Comparison of ENCODE assay signal across 14 cellular contexts in the genomic region with DNA sequence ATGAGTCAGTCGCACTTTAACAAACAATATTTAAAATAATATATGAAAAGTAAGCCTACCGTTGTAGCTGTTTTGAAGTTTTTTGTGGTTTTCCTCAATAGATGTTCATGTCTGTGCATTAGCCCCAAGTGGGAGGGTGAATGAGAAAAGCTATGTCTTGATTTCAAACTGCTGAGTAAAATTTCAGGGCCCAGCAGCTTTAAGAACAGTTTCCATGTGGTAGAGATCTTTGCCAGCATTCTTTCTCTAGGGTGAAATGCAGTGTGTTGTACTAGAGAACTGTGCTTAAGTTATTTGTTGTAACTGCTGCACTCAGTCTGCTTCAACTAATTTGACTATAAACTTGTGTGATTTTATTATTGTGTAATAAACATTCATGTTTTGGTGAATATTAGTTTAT. TPM values are rescaled to one million over a fixed set of nuclear protein-coding genes. Genes with fewer than 3 reads are reported as not detected.
DNase-seq lines count a peak whose midpoint lies in the region; TF ChIP-seq lines count a peak whose summit lies in the region.
"Had no signal": no experiment of that assay in that cellular context is flagged by ENCODE, and none has a peak within 500 bp of the region (broad histone marks: within the 10 kb centered on the region; RNA-seq: fewer than 3 reads in every experiment).

A gene with protein sequence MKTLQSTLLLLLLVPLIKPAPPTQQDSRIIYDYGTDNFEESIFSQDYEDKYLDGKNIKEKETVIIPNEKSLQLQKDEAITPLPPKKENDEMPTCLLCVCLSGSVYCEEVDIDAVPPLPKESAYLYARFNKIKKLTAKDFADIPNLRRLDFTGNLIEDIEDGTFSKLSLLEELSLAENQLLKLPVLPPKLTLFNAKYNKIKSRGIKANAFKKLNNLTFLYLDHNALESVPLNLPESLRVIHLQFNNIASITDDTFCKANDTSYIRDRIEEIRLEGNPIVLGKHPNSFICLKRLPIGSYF (minus strand): TSS at position 142 of the 400 bp plus-strand sequence. CDS start 1,171 bp downstream, outside the sequence.

- no peak within 1 kb of the TSS for H3K4ac ChIP-seq in neuronal stem cell (ENCODE audit: low read length)

- H3K9ac ChIP-seq in neuronal stem cell (ENCODE audit: low read depth, low read length, poor library complexity): no peak within 1 kb of the TSS

- H3K4me3 ChIP-seq in neuronal stem cell (ENCODE audit: low read length in 2 of 2) (no peak within 1 kb of the TSS), uterus (peak within 1 kb of the TSS in 1 of 2 donors; percentile 17)
- H3K4me3 ChIP-seq: SJSA1 had no signal

- H3K79me1 ChIP-seq in neuronal stem cell (ENCODE audit: low read depth, low read length): no peaks in the 10 kb centered on the region

- H2BK120ac ChIP-seq in neuronal stem cell (ENCODE audit: low read depth, low read length): no peak within 1 kb of the TSS

- CTCF ChIA-PET in Calu3 (lab: Charles Lee): no interaction called here

- H2BK15ac ChIP-seq in neuronal stem cell (ENCODE audit: low read length): no peak within 1 kb of the TSS

- H2BK5ac ChIP-seq in neuronal stem cell (ENCODE audit: low read length): no peak within 1 kb of the TSS

- no peaks in the 10 kb centered on the region for H3K27me3 ChIP-seq in neuronal stem cell (ENCODE audit: control insufficient read depth in 3 of 3, insufficient read depth in 3 of 3, low read depth in 1 of 3, low read length in 3 of 3)
- no peaks in the 10 kb centered on the region for H3K27me3 ChIP-seq in uterus
- H3K27me3 ChIP-seq: SJSA1 had no signal

- no peaks in the 10 kb centered on the region for H3K4me1 Mint-ChIP-seq in Calu3 (ENCODE audit: low read depth, unreplicated experiment)

- H3K27me3 Mint-ChIP-seq in Calu3 (ENCODE audit: unreplicated experiment): no peaks in the 10 kb centered on the region
- H3K27me3 Mint-ChIP-seq: stimulated activated naive CD8-positive, alpha-beta T cell treated with anti-CD3 and anti-CD28 coated beads, Interleukin-15, amount 100 ng/mL, for 72 hours had no signal

- H3K4me1 ChIP-seq in neuronal stem cell (ENCODE audit: control insufficient read depth in 2 of 2, insufficient read depth in 1 of 2, low read depth in 1 of 2, low read length in 2 of 2) (peaks cover 0 to 6% of the 10 kb centered on the region in 2 donors), uterus (no peaks in the 10 kb centered on the region)
- H3K4me1 ChIP-seq: SJSA1 had no signal

- H2AFZ ChIP-seq in neuronal stem cell (ENCODE audit: low read length): peak within 1 kb of the TSS; percentile 21

- H4K8ac ChIP-seq in neuronal stem cell (ENCODE audit: low read depth, low read length): no peak within 1 kb of the TSS

- H3K27ac Mint-ChIP-seq in Calu3 (ENCODE audit: unreplicated experiment): no peak within 1 kb of the TSS

- no peak for TF ChIP-seq CTCF in uterus (IDR thresholded peaks at IDR 0.05)
- TF ChIP-seq CTCF in Calu3 (IDR thresholded peaks at IDR 0.05; ENCODE audit: unreplicated experiment): no peak

- no peak within 1 kb of the TSS for H2AK5ac ChIP-seq in neuronal stem cell (ENCODE audit: low read depth, low read length)

- H3K36me3 ChIP-seq in neuronal stem cell (replicated peaks in 1 of 2; ENCODE audit: control insufficient read depth in 2 of 2, insufficient read depth in 2 of 2, low read length in 2 of 2): no peaks in the 10 kb centered on the region
- no peaks in the 10 kb centered on the region for H3K36me3 ChIP-seq in uterus
- H3K36me3 ChIP-seq: SJSA1 had no signal

- intact Hi-C loops in uterus (cut with DNase I; ENCODE audit: low total_unique reads) (no loop called here), Calu3 (cut with micrococcal nuclease; ENCODE audit: unreplicated experiment) (no loop called here)

- H3K23ac ChIP-seq in neuronal stem cell (ENCODE audit: low read depth, low read length, poor library complexity): no peak within 1 kb of the TSS

- BruUV-seq in Calu3 (replicated peaks; lab: Mats Ljungman, UMichigan): no TSS peak

- no CpG with 5 or more reads among the region's 2 CpGs for WGBS in neuronal stem cell (ENCODE audit: extremely low coverage in 2 of 2, insufficient read length in 2 of 2, insufficient replicate concordance in 1 of 2), 2 donors

- H4K91ac ChIP-seq in neuronal stem cell (ENCODE audit: low read depth, low read length, poor library complexity): no peak within 1 kb of the TSS

- H2BK12ac ChIP-seq in neuronal stem cell (ENCODE audit: low read length): no peak within 1 kb of the TSS

- H3K9me3 ChIP-seq in neuronal stem cell (replicated peaks in 1 of 2; ENCODE audit: control insufficient read depth in 2 of 2, insufficient read depth in 1 of 2, low read depth in 1 of 2, low read length in 2 of 2) (no peaks in the 10 kb centered on the region), uterus (no peaks in the 10 kb centered on the region)
- H3K9me3 ChIP-seq: SJSA1 had no signal

- H3K4me2 ChIP-seq in neuronal stem cell (ENCODE audit: insufficient read depth, low read length, poor library complexity, severe bottlenecking): no peak within 1 kb of the TSS

- H3K27ac ChIP-seq in neuronal stem cell (replicated peaks; ENCODE audit: low read length): no peak within 1 kb of the TSS
- H3K27ac ChIP-seq in uterus: peak within 1 kb of the TSS; percentile 74 to 87
- H3K27ac ChIP-seq: 22Rv1, SJSA1, VCaP had no signal

- no peak for TF ChIP-seq POLR2A in uterus (IDR thresholded peaks at IDR 0.05)

- H3K14ac ChIP-seq in neuronal stem cell (ENCODE audit: low read length): no peak within 1 kb of the TSS

- H3K18ac ChIP-seq in neuronal stem cell (ENCODE audit: low read length): no peak within 1 kb of the TSS

- no peaks in the 10 kb centered on the region for H3K9me3 Mint-ChIP-seq in Calu3 (ENCODE audit: low read depth, unreplicated experiment)
- H3K9me3 Mint-ChIP-seq: stimulated activated naive CD8-positive, alpha-beta T cell treated with anti-CD3 and anti-CD28 coated beads, Interleukin-15, amount 100 ng/mL, for 72 hours had no signal

- no peak within 1 kb of the TSS for H3K4me3 Mint-ChIP-seq in Calu3 (ENCODE audit: low read depth, unreplicated experiment)

- H3K36me3 Mint-ChIP-seq in Calu3 (ENCODE audit: insufficient read depth, unreplicated experiment): no peaks in the 10 kb centered on the region

- DNase-seq in DMS 273 (lab: John Stamatoyannopoulos, UW; ENCODE audit: unreplicated experiment) (peak; percentile 16), DMS 273 treated with DMSO at 0.1 percent for 48 hours (lab: John Stamatoyannopoulos, UW) (no peak), fibroblast of peridontal ligament (ENCODE audit: extremely low read depth) (peak; percentile 84), neuronal stem cell (ENCODE audit: low spot score) (no peak), uterus (no peak), Calu3 (no peak), T1000 (lab: John Stamatoyannopoulos, UW) (no peak)
- no peak for DNase-seq in activated CD8-positive, alpha-beta memory T cell treated with anti-CD3 and anti-CD28 coated beads, Interleukin-2, amount 50 U/mL, for 48 hours
- DNase-seq: amniotic stem cell; stimulated activated naive CD8-positive, alpha-beta T cell treated with anti-CD3 and anti-CD28 coated beads, Interleukin-15, amount 100 ng/mL, for 72 hours had no signal

RNA-seq across cellular contexts. Expression of the gene that starts here (rescaled TPM):
- polyA plus RNA-seq in neuronal stem cell (2013, experiment 1 of 2): not detected
- not detected for polyA plus RNA-seq in neuronal stem cell (2013, experiment 2 of 2)
- total RNA-seq in uterus: 100 to 1,000 TPM in 1 of 4 donors, 10 to 100 TPM in 3; 26.0 to 302 (median 43.0) TPM
- not detected in 2 replicates for total RNA-seq in Calu3 (2022)
- total RNA-seq: M059J, SJSA1 had no signal

Comparison
In these comparisons a context has a peak if more than half of its experiments do, and no peak if none do; other contexts are left out.
1. RNA of the gene that starts here (total RNA-seq): 26.0 to 302 TPM in uterus; not detected in Calu3; every median in the first group is over 10 times any median in the second.
2. DNase-seq: peak in DMS 273 (single experiment) and fibroblast of peridontal ligament (single experiment); none in DMS 273 treated with DMSO at 0.1 percent for 48 hours (single experiment), neuronal stem cell (single experiment), uterus (0 of 2), Calu3 (single experiment), T1000 (single experiment) and activated CD8-positive, alpha-beta memory T cell treated with anti-CD3 and anti-CD28 coated beads, Interleukin-2, amount 50 U/mL, for 48 hours (single experiment).